ENCODE assay signal across 8 cellular contexts in the genomic region with DNA sequence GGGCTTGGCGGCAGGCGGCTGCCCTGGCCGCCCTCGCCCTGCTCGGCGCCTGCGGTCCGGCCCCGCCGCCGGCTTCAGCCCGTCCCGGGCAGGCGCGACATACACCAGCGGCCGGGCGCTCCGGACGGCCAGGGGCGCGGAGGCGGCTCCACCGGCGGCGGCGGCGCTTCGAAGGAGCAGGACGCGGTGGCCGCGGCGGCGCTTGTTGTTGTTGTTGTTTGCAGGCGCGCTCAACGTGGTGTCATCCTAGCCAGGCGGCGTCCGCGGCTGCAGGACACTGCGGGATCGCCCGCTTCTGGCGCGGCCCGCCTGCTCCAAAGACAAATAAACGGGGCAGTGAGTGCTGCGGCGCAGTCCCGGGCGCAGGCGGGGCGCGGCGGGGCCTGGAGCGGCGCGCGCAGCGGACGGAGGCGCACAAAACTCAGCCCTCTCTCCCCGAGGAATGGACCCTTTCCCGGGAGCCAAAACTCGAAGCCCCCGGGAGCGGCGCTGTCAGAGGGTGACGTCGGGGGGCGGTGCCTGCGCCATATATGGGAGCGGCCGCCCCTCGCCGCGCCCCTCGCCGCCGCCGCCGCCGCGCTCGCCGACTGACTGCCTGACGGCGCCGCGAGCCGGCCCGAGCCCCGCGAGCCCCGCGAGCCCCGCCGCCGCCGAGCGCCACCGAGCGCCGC. TPM values are rescaled to one million over a fixed set of nuclear protein-coding genes. Genes with fewer than 3 reads are reported as not detected.
A peak's percentile ranks its signal among the peaks of the same experiment; 100 is the strongest.
DNase-seq lines count a peak whose midpoint lies in the region; ATAC-seq and TF ChIP-seq lines count a peak whose summit lies in the region.

A gene with protein sequence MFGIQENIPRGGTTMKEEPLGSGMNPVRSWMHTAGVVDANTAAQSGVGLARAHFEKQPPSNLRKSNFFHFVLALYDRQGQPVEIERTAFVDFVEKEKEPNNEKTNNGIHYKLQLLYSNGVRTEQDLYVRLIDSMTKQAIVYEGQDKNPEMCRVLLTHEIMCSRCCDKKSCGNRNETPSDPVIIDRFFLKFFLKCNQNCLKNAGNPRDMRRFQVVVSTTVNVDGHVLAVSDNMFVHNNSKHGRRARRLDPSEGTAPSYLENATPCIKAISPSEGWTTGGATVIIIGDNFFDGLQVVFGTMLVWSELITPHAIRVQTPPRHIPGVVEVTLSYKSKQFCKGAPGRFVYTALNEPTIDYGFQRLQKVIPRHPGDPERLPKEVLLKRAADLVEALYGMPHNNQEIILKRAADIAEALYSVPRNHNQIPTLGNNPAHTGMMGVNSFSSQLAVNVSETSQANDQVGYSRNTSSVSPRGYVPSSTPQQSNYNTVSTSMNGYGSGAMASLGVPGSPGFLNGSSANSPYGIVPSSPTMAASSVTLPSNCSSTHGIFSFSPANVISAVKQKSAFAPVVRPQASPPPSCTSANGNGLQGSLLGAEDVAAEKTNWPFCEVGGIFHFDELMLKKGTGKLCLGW (minus strand): TSS at position 444 of the 671 bp plus-strand sequence. CDS start 506 bp downstream, outside the sequence.

- TF ChIP-seq POLR2A in NB4 (IDR thresholded peaks at IDR 0.05; ENCODE audit: extremely low read depth, insufficient read length): peak; percentile 53

- H3K27ac Mint-ChIP-seq in neural crest cell (ENCODE audit: unreplicated experiment): no peak within 1 kb of the TSS

- DNase-seq in DMS 273 treated with DMSO at 0.1 percent for 48 hours (lab: John Stamatoyannopoulos, UW) (peak; percentile 41), NB4 (ENCODE audit: low read depth) (peak; percentile 93), fibroblast of the aortic adventitia (ENCODE audit: low read depth) (peak; percentile 88), neural crest cell (ENCODE audit: low read depth, low spot score) (peak; percentile 75), NOMO-1 treated with DMSO at 0.1 percent for 48 hours (lab: John Stamatoyannopoulos, UW; ENCODE audit: unreplicated experiment) (no peak), middle frontal gyrus (ENCODE audit: extremely low spot score, low spot score) (no peak)
- DNase-seq in activated T-cell treated with anti-CD3 and anti-CD28 coated beads, Interleukin-2, amount 50 U/mL, for 48 hours: peak; percentile 62 to 67

- H3K9me3 Mint-ChIP-seq in neural crest cell: no peaks in the 10 kb centered on the region

- TF ChIP-seq CTCF in NB4 (IDR thresholded peaks at IDR 0.05; ENCODE audit: low read depth, low read length) (no peak), fibroblast of the aortic adventitia (IDR thresholded peaks at IDR 0.05; ENCODE audit: insufficient read depth, low read length) (no peak), neural crest cell (conservative IDR thresholded peaks at IDR 0.05) (no peak)

- peak within 1 kb of the TSS; percentile 80 for H3K4me3 Mint-ChIP-seq in neural crest cell

- peak within 1 kb of the TSS; percentile 89 for H3K4me3 ChIP-seq in NB4 (ENCODE audit: low read depth, low read length)
- peak within 1 kb of the TSS; percentile 74 for H3K4me3 ChIP-seq in fibroblast of the aortic adventitia (ENCODE audit: low read depth, low read length)

- no peak for ATAC-seq in GM18519 (IDR thresholded peaks at IDR 0.05; ENCODE audit: low FRiP score, unreplicated experiment)

- peaks cover 26% of the 10 kb centered on the region for H3K4me1 Mint-ChIP-seq in neural crest cell

- peaks cover 4% of the 10 kb centered on the region for H3K36me3 Mint-ChIP-seq in neural crest cell (ENCODE audit: low read depth)

- peaks cover 87% of the 10 kb centered on the region for H3K27me3 Mint-ChIP-seq in neural crest cell (ENCODE audit: low read depth)

RNA-seq across cellular contexts. Expression of the gene that starts here (rescaled TPM):
- 5.2 and 14.7 TPM in 2 replicates for total RNA-seq in fibroblast of the aortic adventitia (ENCODE audit: low replicate concordance)
- total RNA-seq in neural crest cell: 11.2 and 11.6 TPM in 2 replicates

Comparison
In these comparisons a context has a peak if more than half of its experiments do, and no peak if none do; other contexts are left out.
1. DNase-seq: peak in DMS 273 treated with DMSO at 0.1 percent for 48 hours (single experiment), NB4 (single experiment), activated T-cell treated with anti-CD3 and anti-CD28 coated beads, Interleukin-2, amount 50 U/mL, for 48 hours (2 of 2), fibroblast of the aortic adventitia (single experiment) and neural crest cell (single experiment); none in NOMO-1 treated with DMSO at 0.1 percent for 48 hours (single experiment) and middle frontal gyrus (single experiment).